ENCODE assay signal across 9 cellular contexts in genomic region chr20:2756056-2756611, GRCh38. TPM values are rescaled to one million over a fixed set of nuclear protein-coding genes. Genes with fewer than 3 reads are reported as not detected.
DNase-seq lines count a peak whose midpoint lies in the region; ATAC-seq and TF ChIP-seq lines count a peak whose summit lies in the region.
"Had no signal": no experiment of that assay in that cellular context is flagged by ENCODE, and none has a peak within 500 bp of the region (broad histone marks: within the 10 kb centered on the region; RNA-seq: fewer than 3 reads in every experiment).

No MANE protein-coding gene starts in this region.

- intact Hi-C loops in posterior vena cava (cut with DNase I) = no loop called here

- H3K27me3 ChIP-seq in adipocyte (replicated peaks; ENCODE audit: control insufficient read depth, insufficient read depth, low read length) = peaks cover 63% of the 10 kb centered on the region

- ATAC-seq in HG03354 (IDR thresholded peaks at IDR 0.05; ENCODE audit: poor library complexity, severe bottlenecking, unreplicated experiment) = no peak

- peaks cover 17% of the 10 kb centered on the region for H3K4me1 ChIP-seq in adipocyte (ENCODE audit: control insufficient read depth, insufficient read depth, low read length)

- H3K9me3 ChIP-seq in adipocyte (ENCODE audit: control insufficient read depth, low read length) = no peaks in the 10 kb centered on the region

- no peak overlapping the region for H3K9ac ChIP-seq in adipocyte (ENCODE audit: low read length)

- no peaks in the 10 kb centered on the region for H3K36me3 ChIP-seq in adipocyte (ENCODE audit: control insufficient read depth, insufficient read depth, low read length, severe bottlenecking)

- in situ Hi-C loops in ACHN (cut with HindIII; ENCODE audit: low pct_ligation_motif_present, low pct_unique_long_range_greater_than_20kb, low sequenced_read_pairs) (no loop called here), GM13976 (cut with MboI; ENCODE audit: low sequenced_read_pairs, unreplicated experiment) (no loop called here)

- peak; percentile 21 for TF ChIP-seq CTCF in GM13976 (IDR thresholded peaks at IDR 0.05; ENCODE audit: borderline replicate concordance, control extremely low read depth, extremely low read depth, insufficient read depth, missing control alignments)

- H3K4me3 ChIP-seq in adipocyte (ENCODE audit: low read length) = no peak overlapping the region

- DNase-seq in ACHN (peak; percentile 51), GM13976 (ENCODE audit: low spot score) (peak; percentile 62), adipocyte (ENCODE audit: low read depth) (peak; percentile 48), kidney tubule cell (ENCODE audit: low spot score) (peak; percentile 30), anterior cingulate cortex (lab: John Stamatoyannopoulos, UW) (no peak), posterior vena cava (ENCODE audit: low spot score) (no peak), NCI-H510A treated with DMSO at 0.1 percent for 48 hours (lab: John Stamatoyannopoulos, UW) (no peak)

RNA-seq across cellular contexts. Expression of gene CPXM1, which starts 44.3 kb away (rescaled TPM):
- 10 to 100 TPM in 1 of 2 donors, 1 to 10 TPM in 1; 9.6 to 36.6 TPM for total RNA-seq in posterior vena cava

RNA-seq across cellular contexts. Expression of gene C20orf141, which starts 58.7 kb away (rescaled TPM):
- not detected for total RNA-seq in posterior vena cava
- total RNA-seq: activated CD8-positive, alpha-beta memory T cell treated with anti-CD3 and anti-CD28 coated beads for 36 hours had no signal

Comparison
In these comparisons a context has a peak if more than half of its experiments do, and no peak if none do; other contexts are left out.
1. DNase-seq: peak in ACHN (single experiment), GM13976 (single experiment), adipocyte (single experiment) and kidney tubule cell (single experiment); none in anterior cingulate cortex (0 of 58), posterior vena cava (single experiment) and NCI-H510A treated with DMSO at 0.1 percent for 48 hours (single experiment).